ENCODE assay signal across 24 cellular contexts in the genomic region with DNA sequence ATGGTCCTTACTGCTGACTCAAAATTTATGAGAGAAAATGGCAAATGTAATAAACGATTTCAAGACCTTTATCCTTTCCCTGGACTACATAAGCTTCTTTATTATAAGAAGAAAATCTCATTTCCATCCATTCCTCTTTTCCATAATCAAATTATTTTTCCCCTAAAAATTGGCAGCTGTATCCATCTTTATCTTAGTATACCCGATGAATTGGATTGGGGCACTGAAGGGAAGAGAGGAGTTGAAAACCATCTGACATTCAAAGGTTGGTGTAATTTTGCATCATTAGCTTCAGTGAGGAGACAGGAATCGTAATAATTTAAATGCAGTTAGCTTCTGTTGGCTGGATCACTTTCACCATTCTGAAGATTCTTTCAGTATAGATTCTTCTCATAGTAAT.
"Had no signal": no experiment of that assay in that cellular context is flagged by ENCODE, and none has a peak within 500 bp of the region (broad histone marks: within the 10 kb centered on the region; RNA-seq: fewer than 3 reads in every experiment).

No MANE protein-coding gene starts in this region.

- DNase-seq: cortex of kidney; effector CD8-positive, alpha-beta T cell; effector memory CD8-positive, alpha-beta T cell; endodermal cell; erythroblast; esophagus squamous epithelium; foreskin fibroblast; foreskin melanocyte; gastrocnemius medialis; glutamatergic neuron; head of caudate nucleus; heart right ventricle; hippocampal formation; left cardiac atrium; left lung; left ventricle myocardium superior; lower lobe of right lung; mesenchymal stem cell; mucosa of descending colon; naive B cell; naive thymus-derived CD8-positive, alpha-beta T cell had no signal

- H3K4me1 Mint-ChIP-seq: endodermal cell; mesothelial cell of epicardium; naive B cell; naive thymus-derived CD8-positive, alpha-beta T cell had no signal

- H3K4me3 Mint-ChIP-seq: dendritic cell treated with granulocyte-macrophage colony-stimulating factor and Interleukin-4, amounts not matched to agents 40 ng/mL and 50 ng/mL, for 4 days; effector memory CD8-positive, alpha-beta T cell; endodermal cell; mesothelial cell of epicardium; naive B cell; naive thymus-derived CD8-positive, alpha-beta T cell had no signal

- H3K27ac Mint-ChIP-seq: dendritic cell treated with granulocyte-macrophage colony-stimulating factor and Interleukin-4, amounts not matched to agents 40 ng/mL and 50 ng/mL, for 4 days; effector memory CD8-positive, alpha-beta T cell; endodermal cell; mesothelial cell of epicardium; naive B cell; naive thymus-derived CD8-positive, alpha-beta T cell had no signal

- ATAC-seq: effector memory CD8-positive, alpha-beta T cell; esophagus mucosa; gastrocnemius medialis; heart right ventricle; left cardiac atrium; left lung; left ventricle myocardium superior; lower lobe of right lung; mucosa of descending colon; naive thymus-derived CD8-positive, alpha-beta T cell had no signal

- H3K27me3 Mint-ChIP-seq: dendritic cell treated with granulocyte-macrophage colony-stimulating factor and Interleukin-4, amounts not matched to agents 40 ng/mL and 50 ng/mL, for 4 days; effector memory CD8-positive, alpha-beta T cell; naive B cell; naive thymus-derived CD8-positive, alpha-beta T cell had no signal

- H3K36me3 Mint-ChIP-seq: mesothelial cell of epicardium had no signal
